1 cellular context compared by ENCODE assay signal in genomic region chr4:10018818-10019438, GRCh38.
A peak's percentile ranks its signal among the peaks of the same experiment; 100 is the strongest.
TF ChIP-seq lines count a peak whose summit lies in the region.

No MANE protein-coding gene starts in this region.

TF ChIP-seq in H1, 55 proteins besides CTCF, POLR2A, EP300 and RAD21:
- TF ChIP-seq JUND (IDR thresholded peaks at IDR 0.05; ENCODE audit: low read length) (0 out of 2 replicates have a peak, but pooled peaks have one; percentile 45), HDAC2 (IDR thresholded peaks at IDR 0.05; ENCODE audit: borderline replicate concordance in 1 of 2, low read depth in 2 of 2, low read length in 2 of 2) (0 out of 4 replicates have a peak, but pooled peaks of 1 of the 2 experiments have one; percentile 47), POU5F1 (IDR thresholded peaks at IDR 0.05; ENCODE audit: low read depth, low read length) (no peak), SP4 (IDR thresholded peaks at IDR 0.05; ENCODE audit: low read length) (no peak), CBX5 (IDR thresholded peaks at IDR 0.05; ENCODE audit: low read depth, low read length) (no peak), CHD1 (IDR thresholded peaks at IDR 0.05; ENCODE audit: low read depth, low read length) (no peak), RNF2 (IDR thresholded peaks at IDR 0.05; ENCODE audit: borderline replicate concordance, low read depth, low read length, missing control alignments, poor library complexity, severe bottlenecking) (no peak), CBX8 (IDR thresholded peaks at IDR 0.05; ENCODE audit: borderline replicate concordance, low read depth, low read length) (no peak), TAF7 (optimal IDR thresholded peaks at IDR 0.05; ENCODE audit: borderline replicate concordance, low read depth, low read length) (peak; percentile 80), NANOG (IDR thresholded peaks at IDR 0.05; ENCODE audit: insufficient read depth, low read depth, low read length, poor library complexity, severe bottlenecking) (peak; percentile 30), SP2 (IDR thresholded peaks at IDR 0.05; ENCODE audit: low read length) (no peak), USF2 (IDR thresholded peaks at IDR 0.05; ENCODE audit: low read length) (peak; percentile 35), CHD7 (IDR thresholded peaks at IDR 0.05; ENCODE audit: insufficient replicate concordance, low read length) (no peak), BRCA1 (IDR thresholded peaks at IDR 0.05; ENCODE audit: low read depth, low read length) (peak; percentile 13; the same call in 1 of the 2 replicates), TEAD4 (IDR thresholded peaks at IDR 0.05; ENCODE audit: low read depth, low read length) (no peak), RXRA (IDR thresholded peaks at IDR 0.05; ENCODE audit: insufficient read depth, low read depth, low read length) (0 out of 2 replicates have a peak, but pooled peaks have one; percentile 30), SIRT6 (IDR thresholded peaks at IDR 0.05; ENCODE audit: low read length) (no peak), ZNF274 (IDR thresholded peaks at IDR 0.05; ENCODE audit: borderline replicate concordance, extremely low read depth, low read length) (no peak), RFX5 (IDR thresholded peaks at IDR 0.05; ENCODE audit: borderline replicate concordance, low read depth, low read length) (no peak), EZH2 (IDR thresholded peaks at IDR 0.05; ENCODE audit: low read depth, low read length, severe bottlenecking) (no peak), KDM5A (IDR thresholded peaks at IDR 0.05; ENCODE audit: low read length) (no peak), GTF2F1 (IDR thresholded peaks at IDR 0.05; ENCODE audit: borderline replicate concordance, low read depth, low read length) (0 out of 2 replicates have a peak, but pooled peaks have one; percentile 7), EGR1 (IDR thresholded peaks at IDR 0.05; ENCODE audit: borderline replicate concordance, low read depth, low read length) (no peak), SP1 (IDR thresholded peaks at IDR 0.05; ENCODE audit: low read depth, low read length) (no peak), MAX (IDR thresholded peaks at IDR 0.05) (peak; percentile 93), TCF12 (IDR thresholded peaks at IDR 0.05; ENCODE audit: low read depth, low read length) (no peak), CHD2 (IDR thresholded peaks at IDR 0.05; ENCODE audit: low read length) (no peak), SAP30 (IDR thresholded peaks at IDR 0.05; ENCODE audit: insufficient read depth, insufficient replicate concordance, low read length) (no peak), POLR2AphosphoS5 (IDR thresholded peaks at IDR 0.05; ENCODE audit: low read depth, low read length) (peak; percentile 38; the same call in 1 of the 2 replicates), SIX5 (IDR thresholded peaks at IDR 0.05; ENCODE audit: low read depth, low read length) (no peak), GABPA (IDR thresholded peaks at IDR 0.05; ENCODE audit: borderline replicate concordance, insufficient read depth, low read length) (no peak), ATF3 (IDR thresholded peaks at IDR 0.05; ENCODE audit: insufficient read depth, low read depth, low read length) (peak; percentile 74; the same call in 1 of the 2 replicates), JUN (IDR thresholded peaks at IDR 0.05; ENCODE audit: low read depth, low read length) (no peak), CEBPB (IDR thresholded peaks at IDR 0.05; ENCODE audit: low read depth, low read length) (no peak), SUZ12 (IDR thresholded peaks at IDR 0.05; ENCODE audit: low read length) (no peak; the same call in 1 of the 2 replicates), CREB1 (IDR thresholded peaks at IDR 0.05) (peak; percentile 59), BACH1 (IDR thresholded peaks at IDR 0.05; ENCODE audit: low read length) (no peak), TAF1 (IDR thresholded peaks at IDR 0.05; ENCODE audit: low read depth, low read length) (peak; percentile 67), BCL11A (IDR thresholded peaks at IDR 0.05; ENCODE audit: low read depth in 2 of 2, low read length in 2 of 2) (no peak), CTBP2 (IDR thresholded peaks at IDR 0.05; ENCODE audit: borderline replicate concordance, insufficient read depth, insufficient read length, low read length) (no peak), NRF1 (IDR thresholded peaks at IDR 0.05; ENCODE audit: low read depth, low read length) (no peak), SRF (IDR thresholded peaks at IDR 0.05; ENCODE audit: low read depth, low read length) (0 out of 2 replicates have a peak, but pooled peaks have one; percentile 17), MAFK (IDR thresholded peaks at IDR 0.05; ENCODE audit: low read depth, low read length) (no peak), ATF2 (IDR thresholded peaks at IDR 0.05; ENCODE audit: low read length) (no peak), HDAC6 (IDR thresholded peaks at IDR 0.05; ENCODE audit: low read depth, low read length) (no peak), ASH2L (IDR thresholded peaks at IDR 0.05; ENCODE audit: low read length) (peak; percentile 33), KDM4A (IDR thresholded peaks at IDR 0.05; ENCODE audit: low read depth, low read length, severe bottlenecking) (peak; percentile 84), YY1 (IDR thresholded peaks at IDR 0.05; ENCODE audit: low read depth, low read length) (no peak), FOSL1 (IDR thresholded peaks at IDR 0.05; ENCODE audit: insufficient read depth, low read depth, low read length) (no peak), RBBP5 (IDR thresholded peaks at IDR 0.05; ENCODE audit: borderline replicate concordance, low read depth, low read length) (peak; percentile 65; the same call in 1 of the 2 replicates), PHF8 (conservative IDR thresholded peaks at IDR 0.05; ENCODE audit: low read depth, low read length) (peak; percentile 73), SIN3A (conservative IDR thresholded peaks at IDR 0.05 in 1 of 2, IDR thresholded peaks at IDR 0.05 in 1 of 2; ENCODE audit: low read depth in 1 of 2, low read length in 2 of 2) (no peak; a peak in 1 of 4 replicates), TBP (IDR thresholded peaks at IDR 0.05; ENCODE audit: low read depth, low read length) (peak; percentile 41; the same call in 1 of the 2 replicates), E2F6 (IDR thresholded peaks at IDR 0.05) (peak; percentile 81), KDM1A (IDR thresholded peaks at IDR 0.05; ENCODE audit: borderline replicate concordance, low read length) (no peak)
